Comparison of ENCODE assay signal across 8 cellular contexts in genomic region chr2:158969717-158970521, GRCh38. TPM values are rescaled to one million over a fixed set of nuclear protein-coding genes. Genes with fewer than 3 reads are reported as not detected.
DNase-seq lines count a peak whose midpoint lies in the region; FAIRE-seq and TF ChIP-seq lines count a peak whose summit lies in the region.

No MANE protein-coding gene starts in this region.

- H3K4me3 ChIP-seq in A673 (ENCODE audit: low read depth, low read length, poor library complexity, severe bottlenecking) (peak overlapping the region; percentile 90), fibroblast of the aortic adventitia (ENCODE audit: low read depth, low read length) (peak overlapping the region; percentile 81)

- no peaks in the 10 kb centered on the region for H3K36me3 Mint-ChIP-seq in nephron (ENCODE audit: low read depth)

- CTCF ChIA-PET in A673 (lab: Charles Lee), result interaction anchor here (0.6 to 1.2 kb wide), 2 partner anchors 16 to 149 kb away, joined by 3 to 4 read pairs; no protein-coding TSS in a partner anchor

- H3K36me3 ChIP-seq in A673 (ENCODE audit: insufficient read depth, low read length, poor library complexity, severe bottlenecking), result no peaks in the 10 kb centered on the region

- POLR2A ChIA-PET in A673 (lab: Charles Lee; ENCODE audit: low non-redundant PET), result no interaction called here

- H3K4me3 Mint-ChIP-seq in nephron, result peak overlapping the region; percentile 94 to 99 (median 98)

- H3K27ac Mint-ChIP-seq in nephron, result peak overlapping the region; percentile 90 to 96 (median 95)

- DNase-seq in A673 (ENCODE audit: low spot score) (peak; percentile 24), GM12892 (ENCODE audit: insufficient read length) (no peak), fibroblast of the aortic adventitia (ENCODE audit: low read depth) (peak; percentile 34), NCI-H1092 (lab: John Stamatoyannopoulos, UW) (no peak), NCI-H2029 treated with DMSO at 0.1 percent for 48 hours (lab: John Stamatoyannopoulos, UW) (no peak), H54 (ENCODE audit: insufficient read length, low spot score) (no peak)

- TSS peak; percentile 26 for BruUV-seq in A673 (replicated peaks; lab: Mats Ljungman, UMichigan)

- intact Hi-C loops in A673 (cut with micrococcal nuclease; ENCODE audit: unreplicated experiment), result no loop called here

- H3K27me3 Mint-ChIP-seq in nephron (ENCODE audit: low read depth), result peaks cover 3% of the 10 kb centered on the region

- peaks cover 21% of the 10 kb centered on the region for H3K4me1 ChIP-seq in A673 (ENCODE audit: insufficient read depth, low read length, poor library complexity, severe bottlenecking)

- no peaks in the 10 kb centered on the region for H3K27me3 ChIP-seq in A673 (replicated peaks; ENCODE audit: insufficient read depth, low read depth, low read length, poor library complexity)

- FAIRE-seq in GM12892 (lab: Jason Lieb, UNC), result peak; percentile 71
- FAIRE-seq in H54 (lab: Jason Lieb, UNC), result no peak

- no peaks in the 10 kb centered on the region for H3K9me3 Mint-ChIP-seq in nephron

- H3K9me3 ChIP-seq in A673 (ENCODE audit: low read depth, low read length, poor library complexity, severe bottlenecking), result no peaks in the 10 kb centered on the region

- TF ChIP-seq POLR2A in GM12892 (IDR thresholded peaks at IDR 0.05; ENCODE audit: low read depth, low read length) (no peak), H54 (IDR thresholded peaks at IDR 0.05; ENCODE audit: low read depth, low read length) (no peak)

- peaks cover 79% of the 10 kb centered on the region for H3K4me1 Mint-ChIP-seq in nephron

- peak overlapping the region; percentile 70 for H3K27ac ChIP-seq in A673 (ENCODE audit: low read depth, low read length, poor library complexity, severe bottlenecking)
- peak overlapping the region; percentile 95 for H3K27ac ChIP-seq in VCaP

- TF ChIP-seq CTCF in A673 (conservative IDR thresholded peaks at IDR 0.05; ENCODE audit: low read depth, low read length) (no peak), VCaP (conservative IDR thresholded peaks at IDR 0.05) (no peak), fibroblast of the aortic adventitia (IDR thresholded peaks at IDR 0.05; ENCODE audit: insufficient read depth, low read length) (no peak), nephron (IDR thresholded peaks at IDR 0.05; ENCODE audit: unreplicated experiment in 3 of 3) (no peak)

RNA-seq across cellular contexts. Expression of gene TANC1, which starts 1.5 kb away (rescaled TPM):
- 9.0 and 12.8 TPM in 2 replicates for total RNA-seq in A673 (2021)
- polyA plus RNA-seq in GM12892 (2012; ENCODE audit: missing spikeins), result 7.3 TPM
- total RNA-seq in fibroblast of the aortic adventitia (ENCODE audit: low replicate concordance), result 11.9 and 22.7 TPM in 2 replicates

Comparison
In these comparisons a context has a peak if more than half of its experiments do, and no peak if none do; other contexts are left out.
1. DNase-seq: peak in A673 (single experiment) and fibroblast of the aortic adventitia (single experiment); none in GM12892 (single experiment), NCI-H1092 (single experiment), NCI-H2029 treated with DMSO at 0.1 percent for 48 hours (single experiment) and H54 (single experiment).